18 cellular contexts compared by ENCODE assay signal in the genomic region with DNA sequence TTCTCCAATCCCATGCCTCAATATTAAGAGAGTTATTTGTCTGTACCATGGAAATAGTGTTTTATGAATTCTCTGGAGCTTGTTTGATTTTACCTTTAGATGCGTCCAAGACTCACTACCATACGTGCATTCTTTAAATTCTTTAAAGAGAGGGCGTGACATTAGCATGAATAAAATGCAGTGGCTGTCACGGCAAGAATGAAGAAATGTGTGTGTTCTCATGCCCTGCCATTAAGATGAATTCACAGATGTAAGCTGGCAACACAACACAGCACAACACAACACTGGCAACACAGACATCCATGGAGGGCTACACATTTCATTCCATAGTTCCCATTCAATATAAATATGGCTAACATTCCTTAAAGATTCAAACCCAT.
DNase-seq lines count a peak whose midpoint lies in the region; ATAC-seq, FAIRE-seq and TF ChIP-seq lines count a peak whose summit lies in the region.
"Had no signal": no experiment of that assay in that cellular context is flagged by ENCODE, and none has a peak within 500 bp of the region (broad histone marks: within the 10 kb centered on the region; RNA-seq: fewer than 3 reads in every experiment).

No MANE protein-coding gene starts in this region.

- H3K79me2 ChIP-seq in Loucy (ENCODE audit: insufficient read depth, low read length): no peaks in the 10 kb centered on the region
- H3K79me2 ChIP-seq: parathyroid adenoma had no signal

- H3K27me3 ChIP-seq in Loucy (ENCODE audit: insufficient read depth, low read length, poor library complexity, severe bottlenecking) (no peaks in the 10 kb centered on the region), brain microvascular endothelial cell (replicated peaks) (no peaks in the 10 kb centered on the region)
- H3K27me3 ChIP-seq: Peyer's patch, tibial artery had no signal

- no peak overlapping the region for H3K9ac ChIP-seq in Loucy (ENCODE audit: low read depth, low read length, poor library complexity, severe bottlenecking)
- H3K9ac ChIP-seq: parathyroid adenoma had no signal

- H3K27ac ChIP-seq in A549 (no peak overlapping the region), brain microvascular endothelial cell (no peak overlapping the region)
- H3K27ac ChIP-seq: parathyroid adenoma, Peyer's patch, tibial artery had no signal

- no peak for FAIRE-seq in A549 (lab: Jason Lieb, UNC)

- peaks cover 11% of the 10 kb centered on the region for H3K4me1 Mint-ChIP-seq in activated CD4-positive, alpha-beta memory T cell treated with anti-CD3 and anti-CD28 coated beads, Interleukin-2, amount 10 ng/mL, durations not matched to agents 7 days and 5 days

- WGBS in A549 (ENCODE audit: missing lambda C conversion rate): 6% methylated on average over 4 of the region's 4 CpGs

- TF ChIP-seq RAD21 in A549 (conservative IDR thresholded peaks at IDR 0.05 in 1 of 2, IDR thresholded peaks at IDR 0.05 in 1 of 2): no peak

- TF ChIP-seq CTCF in A549 (IDR thresholded peaks at IDR 0.05) (no peak), Loucy (conservative IDR thresholded peaks at IDR 0.05; ENCODE audit: low read length) (no peak), brain microvascular endothelial cell (IDR thresholded peaks at IDR 0.05; ENCODE audit: low read depth, low read length, missing control alignments) (no peak)

- H3K36me3 Mint-ChIP-seq in activated CD4-positive, alpha-beta memory T cell treated with anti-CD3 and anti-CD28 coated beads, Interleukin-2, amount 10 ng/mL, durations not matched to agents 7 days and 5 days (ENCODE audit: low read depth): no peaks in the 10 kb centered on the region
- H3K36me3 Mint-ChIP-seq: activated CD4-positive, alpha-beta memory T cell treated with anti-CD3 and anti-CD28 coated beads for 36 hours had no signal

- H3K36me3 ChIP-seq in Loucy (ENCODE audit: insufficient read depth, low read length): no peaks in the 10 kb centered on the region
- no peaks in the 10 kb centered on the region for H3K36me3 ChIP-seq in brain microvascular endothelial cell (replicated peaks)
- H3K36me3 ChIP-seq: Peyer's patch, tibial artery had no signal

- H2AFZ ChIP-seq in Loucy (ENCODE audit: low read length): peak overlapping the region; percentile 65; the same call in 1 of the 2 replicates
- H2AFZ ChIP-seq: parathyroid adenoma had no signal

- H3K4me2 ChIP-seq in A549 (peak overlapping the region; percentile 51), Loucy (ENCODE audit: low read depth, low read length, poor library complexity, severe bottlenecking) (peak overlapping the region; percentile 53)

- no peak; a peak in 1 of 6 replicates for ATAC-seq in A549
- ATAC-seq: esophagus mucosa had no signal

- H3K9me2 ChIP-seq in Loucy (replicated peaks; ENCODE audit: low read depth, low read length): no peaks in the 10 kb centered on the region

- TF ChIP-seq EP300 in A549 (IDR thresholded peaks at IDR 0.05): no peak

- H3K9me3 ChIP-seq in A549 (no peaks in the 10 kb centered on the region), Loucy (ENCODE audit: insufficient read depth, low read depth, low read length) (no peaks in the 10 kb centered on the region)
- H3K9me3 ChIP-seq: Peyer's patch, tibial artery had no signal

- H3K4me3 ChIP-seq in A549 (no peak overlapping the region), Loucy (ENCODE audit: low read length, poor library complexity, severe bottlenecking) (no peak overlapping the region), brain microvascular endothelial cell (ENCODE audit: low read depth, low read length) (no peak overlapping the region)
- H3K4me3 ChIP-seq: Peyer's patch, tibial artery had no signal

- DNase-seq in A549 (ENCODE audit: low read depth in 1 of 2, low spot score in 1 of 2) (peak in 1 of 2 experiments; percentile 31), brain microvascular endothelial cell (peak; percentile 27), lung microvascular endothelial cell (ENCODE audit: low read depth in 2 of 2) (peak; percentile 3 to 29), GOT3 (lab: John Stamatoyannopoulos, UW) (no peak), NCI-H2171 (lab: John Stamatoyannopoulos, UW) (no peak)
- DNase-seq in activated T-cell treated with anti-CD3 and anti-CD28 coated beads, Interleukin-2, amount 50 U/mL, for 48 hours: no peak
- no peak for DNase-seq in activated CD4-positive, alpha-beta memory T cell treated with anti-CD3 and anti-CD28 coated beads, Interleukin-2, amount 10 ng/mL, durations not matched to agents 7 days and 5 days
- DNase-seq: activated CD4-positive, alpha-beta memory T cell treated with anti-CD3 and anti-CD28 coated beads for 36 hours; caudate nucleus; DMS 273 treated with DMSO at 0.1 percent for 48 hours; NCI-H1092 treated with DMSO at 0.1 percent for 48 hours; NCI-H345; Peyer's patch; T-helper 9 cell; tibial artery had no signal

- no peak overlapping the region for H3K4me3 Mint-ChIP-seq in activated CD4-positive, alpha-beta memory T cell treated with anti-CD3 and anti-CD28 coated beads, Interleukin-2, amount 10 ng/mL, durations not matched to agents 7 days and 5 days
- H3K4me3 Mint-ChIP-seq: activated CD4-positive, alpha-beta memory T cell treated with anti-CD3 and anti-CD28 coated beads for 36 hours had no signal

- H3K27me3 Mint-ChIP-seq in activated CD4-positive, alpha-beta memory T cell treated with anti-CD3 and anti-CD28 coated beads, Interleukin-2, amount 10 ng/mL, durations not matched to agents 7 days and 5 days: peaks cover 21% of the 10 kb centered on the region

- in situ Hi-C loops in brain microvascular endothelial cell (cut with HindIII; ENCODE audit: low pct_ligation_motif_present, low sequenced_read_pairs): no loop called here

- no peak overlapping the region for H3K27ac Mint-ChIP-seq in activated CD4-positive, alpha-beta memory T cell treated with anti-CD3 and anti-CD28 coated beads, Interleukin-2, amount 10 ng/mL, durations not matched to agents 7 days and 5 days
- H3K27ac Mint-ChIP-seq: activated CD4-positive, alpha-beta memory T cell treated with anti-CD3 and anti-CD28 coated beads for 36 hours had no signal

- CTCF ChIA-PET in A549 (lab: Yijun Ruan, JAX): no interaction called here
- CTCF ChIA-PET in activated CD4-positive, alpha-beta memory T cell treated with anti-CD3 and anti-CD28 coated beads, Interleukin-2, amount 10 ng/mL, durations not matched to agents 7 days and 5 days (lab: Charles Lee): no interaction called here

- H3K4me1 ChIP-seq in A549 (peaks cover 21% of the 10 kb centered on the region; the same call in 2 of the 3 replicates), Loucy (ENCODE audit: insufficient read depth, low read length, poor library complexity, severe bottlenecking) (peaks cover 26% of the 10 kb centered on the region)
- H3K4me1 ChIP-seq: parathyroid adenoma, Peyer's patch, tibial artery had no signal

- peaks cover 5% of the 10 kb centered on the region for H3K9me3 Mint-ChIP-seq in activated CD4-positive, alpha-beta memory T cell treated with anti-CD3 and anti-CD28 coated beads, Interleukin-2, amount 10 ng/mL, durations not matched to agents 7 days and 5 days
- H3K9me3 Mint-ChIP-seq: activated CD4-positive, alpha-beta memory T cell treated with anti-CD3 and anti-CD28 coated beads for 36 hours had no signal

- POLR2A ChIA-PET in A549 (lab: Yijun Ruan, JAX): no interaction called here
- POLR2A ChIA-PET in activated CD4-positive, alpha-beta memory T cell treated with anti-CD3 and anti-CD28 coated beads, Interleukin-2, amount 10 ng/mL, durations not matched to agents 7 days and 5 days (lab: Charles Lee): no interaction called here

- TF ChIP-seq POLR2A in A549 (IDR thresholded peaks at IDR 0.05; ENCODE audit: low read length): no peak

- H4K20me1 ChIP-seq in Loucy (ENCODE audit: insufficient read depth, low read length, poor library complexity, severe bottlenecking): no peaks in the 10 kb centered on the region

- H3F3A ChIP-seq in Loucy (ENCODE audit: low read depth): no peaks in the 10 kb centered on the region

TF ChIP-seq in A549, 52 proteins besides CTCF, POLR2A, EP300 and RAD21:
- TF ChIP-seq JUN (IDR thresholded peaks at IDR 0.05) (no peak), SMC3 (IDR thresholded peaks at IDR 0.05) (no peak)

Comparison
In these comparisons a context has a peak if more than half of its experiments do, and no peak if none do; other contexts are left out.
1. DNase-seq: peak in brain microvascular endothelial cell (single experiment) and lung microvascular endothelial cell (2 of 2); none in activated T-cell treated with anti-CD3 and anti-CD28 coated beads, Interleukin-2, amount 50 U/mL, for 48 hours (0 of 2), GOT3 (single experiment), NCI-H2171 (single experiment) and activated CD4-positive, alpha-beta memory T cell treated with anti-CD3 and anti-CD28 coated beads, Interleukin-2, amount 10 ng/mL, durations not matched to agents 7 days and 5 days (single experiment).